ENCODE assay signal across 1 cellular context in the genomic region with DNA sequence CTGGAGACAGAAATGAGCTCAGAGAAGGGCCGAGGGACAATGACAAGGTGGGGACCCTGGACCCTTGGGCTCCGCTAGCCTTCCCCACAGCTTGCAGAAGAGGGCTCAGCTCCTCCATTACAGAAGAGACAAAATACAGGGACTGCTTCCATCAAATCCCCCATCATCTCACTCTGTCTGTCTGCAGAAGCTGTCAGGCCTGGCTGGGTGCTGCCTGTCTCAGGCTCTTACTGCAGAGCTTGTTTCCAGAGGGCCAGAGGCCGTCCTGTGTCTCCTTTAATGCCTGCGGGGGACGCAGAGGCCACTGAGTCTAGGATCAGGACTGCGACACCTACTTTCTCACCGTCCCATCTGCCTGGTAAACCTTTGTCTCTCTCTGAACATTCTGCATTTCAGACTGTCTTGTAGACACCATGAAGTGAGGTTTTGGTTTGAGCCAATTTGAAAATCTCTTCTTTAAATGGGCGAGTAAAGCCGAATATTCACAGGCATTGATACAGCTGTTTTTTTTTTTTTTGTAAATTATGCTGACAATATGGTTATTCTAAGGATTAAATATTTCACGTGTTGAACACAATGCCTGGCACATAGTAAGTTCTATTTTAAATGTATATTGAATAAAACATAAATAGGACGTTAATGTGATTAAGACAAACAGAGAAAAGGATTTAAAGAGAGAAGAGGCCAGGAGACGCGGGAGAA.
TF ChIP-seq lines count a peak whose summit lies in the region.

No MANE protein-coding gene starts in this region.

TF ChIP-seq in K562, 482 proteins besides CTCF, POLR2A, EP300 and RAD21:
- TF ChIP-seq ZNF511 (CRISPR knock-in tag; IDR thresholded peaks at IDR 0.05) (no peak), CHD1 (IDR thresholded peaks at IDR 0.05; ENCODE audit: low read length) (no peak), C11orf30 (IDR thresholded peaks at IDR 0.05; ENCODE audit: low read depth) (peak; percentile 41; the same call in 1 of the 2 replicates), SP2 (IDR thresholded peaks at IDR 0.05; ENCODE audit: extremely low read depth, low read depth, low read length, poor library complexity, severe bottlenecking) (no peak), KLF13 (tag; IDR thresholded peaks at IDR 0.05; ENCODE audit: borderline replicate concordance, low read depth) (no peak), AFF1 (IDR thresholded peaks at IDR 0.05; ENCODE audit: low read depth in 1 of 2, partially characterized antibody in 2 of 2) (no peak), ZNF316 (IDR thresholded peaks at IDR 0.05) (peak; percentile 67), GATA2 (CRISPR knock-in tag; IDR thresholded peaks at IDR 0.05) (no peak), POLR2AphosphoS2 (IDR thresholded peaks at IDR 0.05; ENCODE audit: low read length) (no peak), BACH1 (tag; IDR thresholded peaks at IDR 0.05) (no peak), CREB3 (tag; conservative IDR thresholded peaks at IDR 0.05; ENCODE audit: low read depth) (no peak), KDM1A (IDR thresholded peaks at IDR 0.05) (no peak)
- TF ChIP-seq, protein P1, sequence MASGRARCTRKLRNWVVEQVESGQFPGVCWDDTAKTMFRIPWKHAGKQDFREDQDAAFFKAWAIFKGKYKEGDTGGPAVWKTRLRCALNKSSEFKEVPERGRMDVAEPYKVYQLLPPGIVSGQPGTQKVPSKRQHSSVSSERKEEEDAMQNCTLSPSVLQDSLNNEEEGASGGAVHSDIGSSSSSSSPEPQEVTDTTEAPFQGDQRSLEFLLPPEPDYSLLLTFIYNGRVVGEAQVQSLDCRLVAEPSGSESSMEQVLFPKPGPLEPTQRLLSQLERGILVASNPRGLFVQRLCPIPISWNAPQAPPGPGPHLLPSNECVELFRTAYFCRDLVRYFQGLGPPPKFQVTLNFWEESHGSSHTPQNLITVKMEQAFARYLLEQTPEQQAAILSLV (tag; IDR thresholded peaks at IDR 0.05), result no peak
- TF ChIP-seq, protein P2, sequence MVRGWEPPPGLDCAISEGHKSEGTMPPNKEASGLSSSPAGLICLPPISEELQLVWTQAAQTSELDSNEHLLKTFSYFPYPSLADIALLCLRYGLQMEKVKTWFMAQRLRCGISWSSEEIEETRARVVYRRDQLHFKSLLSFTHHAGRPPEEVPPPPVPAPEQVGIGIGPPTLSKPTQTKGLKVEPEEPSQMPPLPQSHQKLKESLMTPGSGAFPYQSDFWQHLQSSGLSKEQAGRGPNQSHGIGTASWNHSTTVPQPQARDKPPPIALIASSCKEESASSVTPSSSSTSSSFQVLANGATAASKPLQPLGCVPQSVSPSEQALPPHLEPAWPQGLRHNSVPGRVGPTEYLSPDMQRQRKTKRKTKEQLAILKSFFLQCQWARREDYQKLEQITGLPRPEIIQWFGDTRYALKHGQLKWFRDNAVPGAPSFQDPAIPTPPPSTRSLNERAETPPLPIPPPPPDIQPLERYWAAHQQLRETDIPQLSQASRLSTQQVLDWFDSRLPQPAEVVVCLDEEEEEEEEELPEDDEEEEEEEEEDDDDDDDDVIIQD (CRISPR knock-in tag; IDR thresholded peaks at IDR 0.05), result no peak
